ENCODE assay signal across 8 cellular contexts in the genomic region with DNA sequence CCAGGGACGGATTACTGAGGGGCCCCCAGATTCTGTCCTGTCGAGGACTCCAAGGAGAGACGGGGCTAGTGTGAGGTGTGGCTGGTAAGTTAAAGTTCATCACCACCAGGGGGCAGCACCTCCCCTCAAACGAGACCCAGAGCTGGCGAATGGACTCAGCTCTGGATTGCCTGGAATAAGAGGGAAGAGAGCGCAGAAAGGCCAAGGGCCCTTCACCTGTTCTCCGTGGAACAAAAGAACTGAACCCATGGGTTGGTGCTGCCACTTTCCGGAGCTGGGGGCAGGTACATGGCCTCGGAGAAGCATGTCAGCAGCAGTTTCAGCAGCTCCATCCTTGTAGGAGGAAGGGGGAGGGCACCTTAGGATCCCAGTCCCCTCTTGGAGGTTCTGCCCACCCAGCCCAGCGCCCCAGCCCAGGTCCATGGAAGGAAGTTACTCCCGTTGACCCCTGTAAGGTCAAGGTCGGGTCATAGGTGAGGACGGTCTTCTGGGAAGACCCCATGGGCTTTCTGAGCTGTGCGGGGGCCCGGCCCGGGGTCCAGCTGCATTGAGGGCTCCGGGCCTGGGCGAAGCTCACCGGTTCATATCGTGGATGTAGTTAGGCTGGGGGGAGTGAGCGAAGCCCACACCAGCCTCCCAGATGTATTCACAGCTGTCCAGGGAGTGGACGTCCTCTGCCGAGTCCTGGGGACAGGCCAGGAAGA. TPM values are rescaled to one million over a fixed set of nuclear protein-coding genes. Genes with fewer than 3 reads are reported as not detected.
DNase-seq lines count a peak whose midpoint lies in the region; ATAC-seq, FAIRE-seq and TF ChIP-seq lines count a peak whose summit lies in the region.

No MANE protein-coding gene starts in this region.

- no peak for ATAC-seq in HG02642 (IDR thresholded peaks at IDR 0.05; ENCODE audit: poor library complexity, unreplicated experiment)

- no peaks in the 10 kb centered on the region for H3K36me3 ChIP-seq in WERI-Rb-1

- CTCF ChIA-PET in MCF 10A (lab: Yijun Ruan, JAX), result interaction anchor here (0.6 to 8.6 kb wide), 47 partner anchors 12 to 305 kb away, joined by 3 to 233 read pairs (median 4); a partner anchor contains a TSS

- H3K27me3 Mint-ChIP-seq in MCF 10A (ENCODE audit: insufficient read depth, unreplicated experiment), result no peaks in the 10 kb centered on the region

- intact Hi-C loops in MCF 10A (cut with micrococcal nuclease), result loop anchor here (1.0 to 2.0 kb wide), 6 partner anchors 44 to 239 kb away; a partner anchor contains a TSS

- H3K9me3 ChIP-seq in WERI-Rb-1 (ENCODE audit: severe bottlenecking), result no peaks in the 10 kb centered on the region

- DNase-seq in GM20000 (ENCODE audit: low spot score), result peak; percentile 88
- DNase-seq in NCI-H2196 (lab: John Stamatoyannopoulos, UW; ENCODE audit: unreplicated experiment), result peak; percentile 90
- peak; percentile 96 for DNase-seq in WERI-Rb-1
- peak; percentile 89 for DNase-seq in MCF 10A (ENCODE audit: unreplicated experiment)
- peak; percentile 93 for DNase-seq in inferior parietal cortex (ENCODE audit: extremely low spot score)
- DNase-seq in stimulated activated CD4-positive, alpha-beta T cell treated with anti-CD3 and anti-CD28 coated beads, Interleukin-12 subunit alpha, Interleukin-12 subunit beta, amount 100 ng/mL, for 48 hours (ENCODE audit: low read depth in 2 of 3, low spot score in 1 of 3), result peak; percentile 77 to 91 (median 82)

- TF ChIP-seq CTCF in GM20000 (IDR thresholded peaks at IDR 0.05; ENCODE audit: extremely low read depth, missing control alignments) (peak; percentile 73), WERI-Rb-1 (IDR thresholded peaks at IDR 0.05; ENCODE audit: low read depth, low read length) (peak; percentile 81), MCF 10A (IDR thresholded peaks at IDR 0.05; ENCODE audit: unreplicated experiment) (peak; percentile 67)

- no peaks in the 10 kb centered on the region for H3K36me3 Mint-ChIP-seq in MCF 10A (ENCODE audit: insufficient read depth, unreplicated experiment)

- H3K27ac Mint-ChIP-seq in MCF 10A (ENCODE audit: low read depth, unreplicated experiment), result no peak overlapping the region

- POLR2A ChIA-PET in MCF 10A (lab: Yijun Ruan, JAX), result interaction anchor here (1.2 to 3.0 kb wide), 14 partner anchors 10 to 240 kb away, joined by 5 to 20 read pairs (median 8); a partner anchor contains a TSS

- BruUV-seq in MCF 10A (replicated peaks; lab: Mats Ljungman, UMichigan), result no TSS peak

- H3K9me3 Mint-ChIP-seq in MCF 10A (ENCODE audit: unreplicated experiment), result no peaks in the 10 kb centered on the region

- no peak overlapping the region for H3K4me3 ChIP-seq in WERI-Rb-1 (ENCODE audit: low read depth, low read length)

- no peaks in the 10 kb centered on the region for H3K27me3 ChIP-seq in WERI-Rb-1 (ENCODE audit: insufficient read depth, low read depth, severe bottlenecking)

- no peak overlapping the region for H3K4me3 Mint-ChIP-seq in MCF 10A (ENCODE audit: unreplicated experiment)

- H3K27ac ChIP-seq in WERI-Rb-1, result no peak overlapping the region

- peaks cover 21% of the 10 kb centered on the region for H3K4me1 Mint-ChIP-seq in MCF 10A (ENCODE audit: insufficient read depth, unreplicated experiment)

- peak; percentile 66 for FAIRE-seq in A204.1 (lab: Jason Lieb, UNC)

RNA-seq across cellular contexts. Expression of a gene that starts 10.8 kb away (rescaled TPM):
- 3.2 and 7.0 TPM in 2 replicates for total RNA-seq in MCF 10A (2022)

RNA-seq across cellular contexts. Expression of a gene that starts 25.6 kb away (rescaled TPM):
- 3.4 and 4.1 TPM in 2 replicates for total RNA-seq in MCF 10A (2022)

RNA-seq across cellular contexts. Expression of a gene that starts 26.1 kb away (rescaled TPM):
- total RNA-seq in MCF 10A (2022), result not detected in 2 replicates

RNA-seq across cellular contexts. Expression of a gene that starts 37.7 kb away (rescaled TPM):
- not detected in 2 replicates for total RNA-seq in MCF 10A (2022)

RNA-seq across cellular contexts. Expression of a gene that starts 38.8 kb away (rescaled TPM):
- not detected in 2 replicates for total RNA-seq in MCF 10A (2022)
